ENCODE assay signal across 16 cellular contexts in the genomic region with DNA sequence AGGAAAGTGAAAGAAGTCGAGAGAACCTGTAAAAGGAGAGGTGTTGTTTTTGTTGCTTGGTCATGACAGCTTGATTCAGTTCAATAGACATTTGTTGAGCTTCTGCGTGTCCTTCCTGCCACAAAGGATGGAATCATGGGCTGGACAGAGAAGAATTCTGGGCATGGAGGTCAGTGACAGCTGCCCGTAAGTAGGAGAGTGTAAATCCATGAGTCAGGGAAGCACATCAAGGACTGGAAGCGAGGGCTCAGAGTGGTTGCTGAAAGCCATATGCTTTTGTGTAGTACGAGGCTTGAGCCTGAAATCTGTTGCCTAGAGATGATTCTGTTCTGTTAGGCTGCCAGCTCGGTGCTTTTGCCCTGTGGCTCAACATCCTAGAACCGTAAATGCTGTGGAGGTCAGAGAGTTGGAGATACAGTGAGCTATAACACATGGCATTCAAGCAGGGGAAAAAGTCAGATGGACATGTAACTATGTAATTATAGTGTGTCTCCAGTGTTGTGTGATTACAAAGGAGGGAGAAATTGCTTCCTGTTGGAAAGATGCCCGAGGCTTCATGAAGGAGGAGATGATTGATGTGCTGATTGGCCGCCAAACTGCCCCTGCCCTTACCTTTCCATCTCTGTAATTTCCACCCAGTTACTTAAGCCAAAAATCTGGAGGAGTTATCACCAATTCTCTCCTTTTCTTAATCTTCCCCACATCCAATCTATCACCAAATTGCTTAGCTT.
DNase-seq lines count a peak whose midpoint lies in the region; ATAC-seq and TF ChIP-seq lines count a peak whose summit lies in the region.
"Had no signal": no experiment of that assay in that cellular context is flagged by ENCODE, and none has a peak within 500 bp of the region (broad histone marks: within the 10 kb centered on the region; RNA-seq: fewer than 3 reads in every experiment).

No MANE protein-coding gene starts in this region.

- no peak for TF ChIP-seq CTCF in RWPE2 (IDR thresholded peaks at IDR 0.05; ENCODE audit: poor library complexity, severe bottlenecking)
- no peak for TF ChIP-seq CTCF in neural cell (IDR thresholded peaks at IDR 0.05; ENCODE audit: poor library complexity, severe bottlenecking)

- no peaks in the 10 kb centered on the region for H3K27me3 ChIP-seq in RWPE2 (ENCODE audit: insufficient read depth, poor library complexity, severe bottlenecking)
- no peaks in the 10 kb centered on the region for H3K27me3 ChIP-seq in neural cell (ENCODE audit: insufficient read depth, low read depth, low read length)

- no peak overlapping the region for H3K4me2 ChIP-seq in neural cell (ENCODE audit: low read length)
- H3K4me2 ChIP-seq: A549, KMS-11 had no signal

- H3K4me3 ChIP-seq in RWPE2 (ENCODE audit: severe bottlenecking) (no peak overlapping the region), neural cell (ENCODE audit: low read length) (no peak overlapping the region)
- H3K4me3 ChIP-seq: A549, tibial artery had no signal

- H3K36me3 ChIP-seq in RWPE2 (ENCODE audit: low read depth) (no peaks in the 10 kb centered on the region), neural cell (ENCODE audit: insufficient read depth, low read length) (no peaks in the 10 kb centered on the region)
- H3K36me3 ChIP-seq: tibial artery had no signal

- no peaks in the 10 kb centered on the region for H3K4me1 ChIP-seq in RWPE2 (ENCODE audit: insufficient read depth, poor library complexity, severe bottlenecking)
- H3K4me1 ChIP-seq: A549, tibial artery had no signal

- ATAC-seq in RWPE2 (ENCODE audit: low read depth) (peak; percentile 29; the same call in 1 of the 3 replicates), GM21360 (IDR thresholded peaks at IDR 0.05; ENCODE audit: unreplicated experiment) (no peak), HG02938 (IDR thresholded peaks at IDR 0.05; ENCODE audit: unreplicated experiment) (no peak)

- H3K27ac ChIP-seq in RWPE2 (ENCODE audit: poor library complexity, severe bottlenecking) (no peak overlapping the region), neural cell (ENCODE audit: low read length) (no peak overlapping the region)
- H3K27ac ChIP-seq: A549, KMS-11, tibial artery had no signal

- no peaks in the 10 kb centered on the region for H3F3A ChIP-seq in neural cell (ENCODE audit: insufficient read depth, low read length, poor library complexity, severe bottlenecking)

- no peaks in the 10 kb centered on the region for H4K20me1 ChIP-seq in neural cell (ENCODE audit: insufficient read depth)

- no peak overlapping the region for H3K9ac ChIP-seq in neural cell (ENCODE audit: low read length)
- H3K9ac ChIP-seq: KMS-11 had no signal

- no peak overlapping the region for H2AFZ ChIP-seq in neural cell (ENCODE audit: low read depth, low read length)

- no peak for TF ChIP-seq EP300 in neural cell (conservative IDR thresholded peaks at IDR 0.05; ENCODE audit: poor library complexity, severe bottlenecking)

- H3K9me3 ChIP-seq in RWPE2 (ENCODE audit: severe bottlenecking): no peaks in the 10 kb centered on the region
- no peaks in the 10 kb centered on the region for H3K9me3 ChIP-seq in neural cell (ENCODE audit: low read length)
- H3K9me3 ChIP-seq: A549, tibial artery had no signal

- no peaks in the 10 kb centered on the region for H3K9me2 ChIP-seq in neural cell (ENCODE audit: insufficient read depth, low read length)

- DNase-seq in NCI-H524 (lab: John Stamatoyannopoulos, UW): peak; percentile 3 to 59
- no peak for DNase-seq in NCI-H524 treated with DMSO at 0.1 percent for 48 hours (lab: John Stamatoyannopoulos, UW)
- DNase-seq in NCI-H1694 (lab: John Stamatoyannopoulos, UW): peak; percentile 45
- no peak for DNase-seq in RWPE2 (ENCODE audit: low spot score)
- no peak for DNase-seq in DMS114 treated with DMSO at 0.1 percent for 48 hours (lab: John Stamatoyannopoulos, UW; ENCODE audit: unreplicated experiment)
- DNase-seq: activated naive CD4-positive, alpha-beta T cell; CD8-positive, alpha-beta memory T cell; kidney glomerular epithelial cell; SIG-M5; stimulated activated CD8-positive, alpha-beta memory T cell treated with anti-CD3 and anti-CD28 coated beads, Interleukin-4, amount 100 ng/mL, for 48 hours; tibial artery had no signal

- TF ChIP-seq RAD21 in neural cell (conservative IDR thresholded peaks at IDR 0.05): no peak

- H3K79me2 ChIP-seq in neural cell (replicated peaks; ENCODE audit: insufficient read depth, low read length): no peaks in the 10 kb centered on the region

TF ChIP-seq in neural cell, 6 proteins besides CTCF, POLR2A, EP300 and RAD21:
- TF ChIP-seq, protein P1, sequence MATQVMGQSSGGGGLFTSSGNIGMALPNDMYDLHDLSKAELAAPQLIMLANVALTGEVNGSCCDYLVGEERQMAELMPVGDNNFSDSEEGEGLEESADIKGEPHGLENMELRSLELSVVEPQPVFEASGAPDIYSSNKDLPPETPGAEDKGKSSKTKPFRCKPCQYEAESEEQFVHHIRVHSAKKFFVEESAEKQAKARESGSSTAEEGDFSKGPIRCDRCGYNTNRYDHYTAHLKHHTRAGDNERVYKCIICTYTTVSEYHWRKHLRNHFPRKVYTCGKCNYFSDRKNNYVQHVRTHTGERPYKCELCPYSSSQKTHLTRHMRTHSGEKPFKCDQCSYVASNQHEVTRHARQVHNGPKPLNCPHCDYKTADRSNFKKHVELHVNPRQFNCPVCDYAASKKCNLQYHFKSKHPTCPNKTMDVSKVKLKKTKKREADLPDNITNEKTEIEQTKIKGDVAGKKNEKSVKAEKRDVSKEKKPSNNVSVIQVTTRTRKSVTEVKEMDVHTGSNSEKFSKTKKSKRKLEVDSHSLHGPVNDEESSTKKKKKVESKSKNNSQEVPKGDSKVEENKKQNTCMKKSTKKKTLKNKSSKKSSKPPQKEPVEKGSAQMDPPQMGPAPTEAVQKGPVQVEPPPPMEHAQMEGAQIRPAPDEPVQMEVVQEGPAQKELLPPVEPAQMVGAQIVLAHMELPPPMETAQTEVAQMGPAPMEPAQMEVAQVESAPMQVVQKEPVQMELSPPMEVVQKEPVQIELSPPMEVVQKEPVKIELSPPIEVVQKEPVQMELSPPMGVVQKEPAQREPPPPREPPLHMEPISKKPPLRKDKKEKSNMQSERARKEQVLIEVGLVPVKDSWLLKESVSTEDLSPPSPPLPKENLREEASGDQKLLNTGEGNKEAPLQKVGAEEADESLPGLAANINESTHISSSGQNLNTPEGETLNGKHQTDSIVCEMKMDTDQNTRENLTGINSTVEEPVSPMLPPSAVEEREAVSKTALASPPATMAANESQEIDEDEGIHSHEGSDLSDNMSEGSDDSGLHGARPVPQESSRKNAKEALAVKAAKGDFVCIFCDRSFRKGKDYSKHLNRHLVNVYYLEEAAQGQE (IDR thresholded peaks at IDR 0.05; ENCODE audit: borderline replicate concordance): no peak
- peak; percentile 47 for TF ChIP-seq POLR2AphosphoS5 (IDR thresholded peaks at IDR 0.05)
TF ChIP-seq in neural cell: peak in this region for 1.

Comparison
In these comparisons a context has a peak if more than half of its experiments do, and no peak if none do; other contexts are left out.
1. DNase-seq: peak in NCI-H524 (2 of 2) and NCI-H1694 (single experiment); none in NCI-H524 treated with DMSO at 0.1 percent for 48 hours (single experiment), RWPE2 (single experiment) and DMS114 treated with DMSO at 0.1 percent for 48 hours (single experiment).